ENCODE assay signal across 10 cellular contexts in the genomic region with DNA sequence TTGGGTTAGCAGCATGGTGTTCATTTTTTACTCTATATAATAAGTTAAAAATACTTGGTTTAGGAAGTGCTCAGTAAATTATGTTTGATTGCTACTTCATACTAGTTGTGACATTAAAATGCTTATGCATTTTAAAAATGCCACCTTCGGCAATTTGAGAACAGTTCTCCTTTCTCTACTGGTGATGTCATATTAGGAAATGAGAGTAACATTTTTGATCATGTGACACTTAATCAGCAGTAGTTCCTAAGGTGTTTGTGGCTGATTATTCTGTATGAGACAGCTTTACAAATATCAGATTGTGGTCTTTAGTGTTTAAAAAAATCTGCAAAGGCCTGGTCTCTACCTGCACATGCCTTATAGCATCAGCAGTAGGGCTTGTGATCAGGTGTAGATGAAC. TPM values are rescaled to one million over a fixed set of nuclear protein-coding genes. Genes with fewer than 3 reads are reported as not detected.
DNase-seq lines count a peak whose midpoint lies in the region; ATAC-seq and TF ChIP-seq lines count a peak whose summit lies in the region.
"Had no signal": no experiment of that assay in that cellular context is flagged by ENCODE, and none has a peak within 500 bp of the region (broad histone marks: within the 10 kb centered on the region; RNA-seq: fewer than 3 reads in every experiment).

No MANE protein-coding gene starts in this region.

- H3K9me3 ChIP-seq in DOHH2 (ENCODE audit: control insufficient read depth, insufficient read depth, low read length) (no peaks in the 10 kb centered on the region), Karpas-422 (ENCODE audit: low read length) (no peaks in the 10 kb centered on the region)
- H3K9me3 ChIP-seq in naive thymus-derived CD4-positive, alpha-beta T cell (ENCODE audit: control insufficient read depth in 2 of 3, low read length in 3 of 3) = no peaks in the 10 kb centered on the region

- H3K23ac ChIP-seq in mesendoderm (ENCODE audit: low read length) = no peak overlapping the region

- H3K27me3 ChIP-seq in DOHH2 (ENCODE audit: control insufficient read depth, low read length) = no peaks in the 10 kb centered on the region
- H3K27me3 ChIP-seq in Karpas-422 (ENCODE audit: low read length) = no peaks in the 10 kb centered on the region
- no peaks in the 10 kb centered on the region for H3K27me3 ChIP-seq in naive thymus-derived CD4-positive, alpha-beta T cell (ENCODE audit: control insufficient read depth in 2 of 2, insufficient read depth in 2 of 2, low read length in 2 of 2)
- no peaks in the 10 kb centered on the region for H3K27me3 ChIP-seq in mesendoderm (ENCODE audit: insufficient read depth, low read length, poor library complexity)

- H2AK5ac ChIP-seq in mesendoderm (ENCODE audit: low read length) = no peak overlapping the region

- WGBS in mesendoderm (ENCODE audit: extremely low coverage, insufficient coverage, low lambda C conversion rate) = no CpG with 5 or more reads among the region's 1 CpG

- CTCF ChIA-PET in naive thymus-derived CD4-positive, alpha-beta T cell (lab: Charles Lee) = no interaction called here

- H3K4me3 Mint-ChIP-seq in activated T-helper 17 cell treated with anti-CD3 and anti-CD28 coated beads, Interleukin-2, amount 50 U/mL, for 72 hours = peak overlapping the region; percentile 62
- H3K4me3 Mint-ChIP-seq in naive thymus-derived CD4-positive, alpha-beta T cell = peak overlapping the region in 5 of 10 donors; percentile 25 to 61 (median 39)

- H3K36me3 Mint-ChIP-seq in activated T-helper 17 cell treated with anti-CD3 and anti-CD28 coated beads, Interleukin-2, amount 50 U/mL, for 72 hours (ENCODE audit: low read depth) = peaks cover 74% of the 10 kb centered on the region
- peaks cover 13 to 32% (median 14%) of the 10 kb centered on the region in 5 donors for H3K36me3 Mint-ChIP-seq in naive thymus-derived CD4-positive, alpha-beta T cell

- POLR2A ChIA-PET in naive thymus-derived CD4-positive, alpha-beta T cell (lab: Charles Lee) = interaction anchor here (0.6 to 0.8 kb wide), 2 partner anchors 9 to 17 kb away, joined by 3 read pairs; no protein-coding TSS in a partner anchor

- no peak overlapping the region for H4K8ac ChIP-seq in mesendoderm (ENCODE audit: low read depth, low read length)

- H4K20me1 ChIP-seq in DOHH2 (ENCODE audit: control insufficient read depth, insufficient read depth, low read depth, low read length) (peaks cover 22% of the 10 kb centered on the region), Karpas-422 (ENCODE audit: insufficient read depth, low read depth, low read length) (peaks cover 31% of the 10 kb centered on the region; the same call in 1 of the 2 replicates)

- peaks cover 37% of the 10 kb centered on the region for H3K4me1 Mint-ChIP-seq in activated T-helper 17 cell treated with anti-CD3 and anti-CD28 coated beads, Interleukin-2, amount 50 U/mL, for 72 hours
- H3K4me1 Mint-ChIP-seq in naive thymus-derived CD4-positive, alpha-beta T cell = peaks cover 26 to 56% (median 49%) of the 10 kb centered on the region in 7 donors

- no peaks in the 10 kb centered on the region for H3K9me3 Mint-ChIP-seq in activated T-helper 17 cell treated with anti-CD3 and anti-CD28 coated beads, Interleukin-2, amount 50 U/mL, for 72 hours
- peaks cover 0 to 3% (median 0%) of the 10 kb centered on the region in 11 donors for H3K9me3 Mint-ChIP-seq in naive thymus-derived CD4-positive, alpha-beta T cell

- peak overlapping the region; percentile 85 for H3K27ac Mint-ChIP-seq in activated T-helper 17 cell treated with anti-CD3 and anti-CD28 coated beads, Interleukin-2, amount 50 U/mL, for 72 hours
- peak overlapping the region in 8 of 9 donors; percentile 11 to 89 (median 71) for H3K27ac Mint-ChIP-seq in naive thymus-derived CD4-positive, alpha-beta T cell

- H3K56ac ChIP-seq in mesendoderm (ENCODE audit: low read length) = no peak overlapping the region

- H3K9me2 ChIP-seq in DOHH2 (replicated peaks; ENCODE audit: control insufficient read depth, low read length) = no peaks in the 10 kb centered on the region
- no peaks in the 10 kb centered on the region for H3K9me2 ChIP-seq in Karpas-422 (replicated peaks; ENCODE audit: insufficient read depth, low read length)

- H2AFZ ChIP-seq in Karpas-422 (ENCODE audit: low read length) = no peak overlapping the region

- peaks cover 73% of the 10 kb centered on the region for H3K36me3 ChIP-seq in DOHH2 (ENCODE audit: control insufficient read depth, low read length)
- H3K36me3 ChIP-seq in Karpas-422 (ENCODE audit: insufficient read depth, low read length) = peaks cover 57% of the 10 kb centered on the region
- H3K36me3 ChIP-seq in naive thymus-derived CD4-positive, alpha-beta T cell (ENCODE audit: control insufficient read depth in 2 of 3, insufficient read depth in 3 of 3, low read length in 3 of 3) = peaks cover 0 to 42% (median 0%) of the 10 kb centered on the region in 3 experiments
- peaks cover 4% of the 10 kb centered on the region for H3K36me3 ChIP-seq in mesendoderm (ENCODE audit: control insufficient read depth, insufficient read depth, low read length)

- H3K4me1 ChIP-seq in DOHH2 (ENCODE audit: control insufficient read depth, low read length) (peaks cover 29% of the 10 kb centered on the region), Karpas-422 (ENCODE audit: low read length) (peaks cover 43% of the 10 kb centered on the region), mesendoderm (ENCODE audit: control insufficient read depth, low read depth, low read length) (peaks cover 7% of the 10 kb centered on the region)
- peaks cover 14 to 22% of the 10 kb centered on the region in 2 donors for H3K4me1 ChIP-seq in naive thymus-derived CD4-positive, alpha-beta T cell (ENCODE audit: control insufficient read depth in 2 of 2, insufficient read depth in 2 of 2, low read length in 2 of 2)

- intact Hi-C loops in naive thymus-derived CD4-positive, alpha-beta T cell (cut with micrococcal nuclease) = no loop called here

- peak; percentile 56 for DNase-seq in Karpas-422
- no peak for DNase-seq in naive thymus-derived CD4-positive, alpha-beta T cell
- no peak for DNase-seq in stimulated activated CD8-positive, alpha-beta memory T cell treated with anti-CD3 and anti-CD28 coated beads, Interleukin-4, amount 100 ng/mL, for 48 hours
- no peak for DNase-seq in 8988T
- no peak for DNase-seq in mesendoderm
- DNase-seq: activated CD8-positive, alpha-beta memory T cell treated with anti-CD3 and anti-CD28 coated beads, Interleukin-2, amount 50 U/mL, for 48 hours; NCI-H748 treated with DMSO at 0.1 percent for 48 hours had no signal

- H3K18ac ChIP-seq in mesendoderm (ENCODE audit: low read length) = no peak overlapping the region

- ATAC-seq in activated T-helper 17 cell treated with anti-CD3 and anti-CD28 coated beads, Interleukin-2, amount 50 U/mL, for 72 hours (replicated peaks) = peak; percentile 13
- no peak for ATAC-seq in naive thymus-derived CD4-positive, alpha-beta T cell
- ATAC-seq in GM18511 (IDR thresholded peaks at IDR 0.05; ENCODE audit: unreplicated experiment) = no peak

- no peaks in the 10 kb centered on the region for H3F3A ChIP-seq in DOHH2 (ENCODE audit: control insufficient read depth, insufficient read depth)

- H3K4me3 ChIP-seq in DOHH2 (ENCODE audit: low read length) (no peak overlapping the region), Karpas-422 (ENCODE audit: low read length) (peak overlapping the region; percentile 29; the same call in 1 of the 2 replicates), mesendoderm (ENCODE audit: low read length) (no peak overlapping the region)
- no peak overlapping the region for H3K4me3 ChIP-seq in naive thymus-derived CD4-positive, alpha-beta T cell (ENCODE audit: low read length)

- H3K9ac ChIP-seq in Karpas-422 (ENCODE audit: low read length) (peak overlapping the region; percentile 34; the same call in 1 of the 2 replicates), mesendoderm (ENCODE audit: low read length) (no peak overlapping the region)

- H2BK120ac ChIP-seq in mesendoderm (ENCODE audit: low read depth, low read length) = no peak overlapping the region

- H3K27ac ChIP-seq in DOHH2 (ENCODE audit: low read depth, low read length) (no peak overlapping the region), Karpas-422 (ENCODE audit: low read length) (peak overlapping the region; percentile 36; the same call in 1 of the 2 replicates), mesendoderm (ENCODE audit: low read depth, low read length) (no peak overlapping the region)
- H3K27ac ChIP-seq in naive thymus-derived CD4-positive, alpha-beta T cell (ENCODE audit: low read depth, low read length) = peak overlapping the region; percentile 19

- H3K4me2 ChIP-seq in DOHH2 (ENCODE audit: low read length) = peak overlapping the region; percentile 33
- H3K4me2 ChIP-seq in Karpas-422 (ENCODE audit: low read depth, low read length, poor library complexity, severe bottlenecking) = peak overlapping the region; percentile 57
- H3K4me2 ChIP-seq in mesendoderm (ENCODE audit: low read length) = no peak overlapping the region

- H2BK15ac ChIP-seq in mesendoderm (replicated peaks; ENCODE audit: low read depth) = no peak overlapping the region

- no peak overlapping the region for H4K5ac ChIP-seq in mesendoderm (ENCODE audit: low read length)

- H2BK5ac ChIP-seq in mesendoderm (ENCODE audit: low read length) = no peak overlapping the region

- no peaks in the 10 kb centered on the region for H3K27me3 Mint-ChIP-seq in activated T-helper 17 cell treated with anti-CD3 and anti-CD28 coated beads, Interleukin-2, amount 50 U/mL, for 72 hours
- H3K27me3 Mint-ChIP-seq in naive thymus-derived CD4-positive, alpha-beta T cell = peaks cover 0 to 2% (median 0%) of the 10 kb centered on the region in 5 donors

- H3K79me2 ChIP-seq in DOHH2 (ENCODE audit: control insufficient read depth, low read length) (peaks cover 72% of the 10 kb centered on the region), Karpas-422 (ENCODE audit: low read length) (peaks cover 89% of the 10 kb centered on the region), mesendoderm (ENCODE audit: control insufficient read depth, insufficient read depth, low read length) (peaks cover 38% of the 10 kb centered on the region)

- no peak overlapping the region for H3K4ac ChIP-seq in mesendoderm (ENCODE audit: low read depth, low read length)

- TF ChIP-seq CTCF in DOHH2 (IDR thresholded peaks at IDR 0.05; ENCODE audit: low read depth, low read length, poor library complexity, severe bottlenecking) = no peak

- peaks cover 29% of the 10 kb centered on the region for H3K79me1 ChIP-seq in mesendoderm (ENCODE audit: low read length)

RNA-seq across cellular contexts. Expression of a gene that starts 4.4 kb away (rescaled TPM):
- total RNA-seq in Karpas-422 (2014; rRNA removed; shearing (Covaris generic); ENCODE audit: low replicate concordance) = 13.9 and 41.4 TPM in 2 replicates
- total RNA-seq in activated T-helper 17 cell treated with anti-CD3 and anti-CD28 coated beads, Interleukin-2, amount 50 U/mL, for 72 hours = 1 to 10 TPM; 7.5 to 9.6 TPM
- total RNA-seq in naive thymus-derived CD4-positive, alpha-beta T cell = 10 to 100 TPM; 11.4 to 44.0 (median 19.6) TPM
- polyA plus RNA-seq in naive thymus-derived CD4-positive, alpha-beta T cell = 1 to 10 TPM; 1.4 to 7.8 TPM
- polyA plus RNA-seq in mesendoderm (2013, experiment 1 of 2) = 7.1 TPM
- 7.1 TPM for polyA plus RNA-seq in mesendoderm (2013, experiment 2 of 2)

RNA-seq across cellular contexts. Expression of a gene that starts 15.8 kb away (rescaled TPM):
- 36.9 and 51.1 TPM in 2 replicates for total RNA-seq in Karpas-422 (2014; rRNA removed; shearing (Covaris generic); ENCODE audit: low replicate concordance)
- total RNA-seq in activated T-helper 17 cell treated with anti-CD3 and anti-CD28 coated beads, Interleukin-2, amount 50 U/mL, for 72 hours = 10 to 100 TPM; 25.0 to 43.7 TPM
- 10 to 100 TPM; 20.1 to 63.4 (median 39.7) TPM for total RNA-seq in naive thymus-derived CD4-positive, alpha-beta T cell
- polyA plus RNA-seq in naive thymus-derived CD4-positive, alpha-beta T cell = 10 to 100 TPM; 50.3 to 71.8 TPM
- 29.9 TPM for polyA plus RNA-seq in mesendoderm (2013, experiment 1 of 2)
- polyA plus RNA-seq in mesendoderm (2013, experiment 2 of 2) = 29.7 TPM

RNA-seq across cellular contexts. Expression of a gene that starts 54.9 kb away (rescaled TPM):
- 32.6 and 35.1 TPM in 2 replicates for total RNA-seq in Karpas-422 (2014; rRNA removed; shearing (Covaris generic); ENCODE audit: low replicate concordance)
- 10 to 100 TPM; 11.5 to 14.3 TPM for total RNA-seq in activated T-helper 17 cell treated with anti-CD3 and anti-CD28 coated beads, Interleukin-2, amount 50 U/mL, for 72 hours
- total RNA-seq in naive thymus-derived CD4-positive, alpha-beta T cell = 10 to 100 TPM; 11.4 to 20.4 (median 16.2) TPM
- polyA plus RNA-seq in naive thymus-derived CD4-positive, alpha-beta T cell = 1 to 10 TPM; 5.5 to 7.9 TPM
- 4.2 TPM for polyA plus RNA-seq in mesendoderm (2013, experiment 1 of 2)
- 4.4 TPM for polyA plus RNA-seq in mesendoderm (2013, experiment 2 of 2)

Comparison
In these comparisons a context has a peak if more than half of its experiments do, and no peak if none do; other contexts are left out.
1. H3K27ac ChIP-seq: peak in Karpas-422 (single experiment) and naive thymus-derived CD4-positive, alpha-beta T cell (single experiment); none in DOHH2 (single experiment) and mesendoderm (single experiment).